ENCODE assay signal across 8 cellular contexts in genomic region chr3:47577583-47578118, GRCh38. TPM values are rescaled to one million over a fixed set of nuclear protein-coding genes. Genes with fewer than 3 reads are reported as not detected.
DNase-seq lines count a peak whose midpoint lies in the region; ATAC-seq, FAIRE-seq and TF ChIP-seq lines count a peak whose summit lies in the region.

No MANE protein-coding gene starts in this region.

- H3K4me1 Mint-ChIP-seq in T-helper 17 cell (peaks cover 6% of the 10 kb centered on the region), glutamatergic neuron (ENCODE audit: low read depth, unreplicated experiment) (peaks cover 11% of the 10 kb centered on the region)

- H3K9ac ChIP-seq in rectal smooth muscle tissue (ENCODE audit: low read length): no peak overlapping the region

- H3K27me3 Mint-ChIP-seq in T-helper 17 cell (peaks cover 22% of the 10 kb centered on the region), glutamatergic neuron (ENCODE audit: unreplicated experiment) (peaks cover 22% of the 10 kb centered on the region)

- FAIRE-seq in HTR-8/SVneo (lab: Jason Lieb, UNC): no peak

- H3K4me3 ChIP-seq in GM12864 (ENCODE audit: low read depth, low read length) (peak overlapping the region; percentile 62; the same call in 1 of the 2 replicates), rectal smooth muscle tissue (ENCODE audit: low read length) (peak overlapping the region; percentile 59)

- ATAC-seq in T-helper 17 cell: peak; percentile 40
- no peak for ATAC-seq in HG02852 (IDR thresholded peaks at IDR 0.05; ENCODE audit: unreplicated experiment)
- ATAC-seq in GM19035 (IDR thresholded peaks at IDR 0.05; ENCODE audit: unreplicated experiment): no peak

- H3K27ac Mint-ChIP-seq in T-helper 17 cell (no peak overlapping the region), glutamatergic neuron (ENCODE audit: unreplicated experiment) (no peak overlapping the region)

- peaks cover 2% of the 10 kb centered on the region for H3K4me1 ChIP-seq in rectal smooth muscle tissue (ENCODE audit: control insufficient read depth, insufficient read depth, low read length)

- H3K36me3 Mint-ChIP-seq in T-helper 17 cell (ENCODE audit: low read depth) (peaks cover 2% of the 10 kb centered on the region), glutamatergic neuron (ENCODE audit: unreplicated experiment) (peaks cover 9% of the 10 kb centered on the region)

- H3K4me3 Mint-ChIP-seq in T-helper 17 cell (peak overlapping the region; percentile 77), glutamatergic neuron (ENCODE audit: unreplicated experiment) (no peak overlapping the region)

- peaks cover 14% of the 10 kb centered on the region for H3K9me3 Mint-ChIP-seq in glutamatergic neuron (ENCODE audit: unreplicated experiment)

- DNase-seq in GM12864 (ENCODE audit: low read depth): no peak
- DNase-seq in T-helper 17 cell: no peak
- peak; percentile 28 for DNase-seq in glutamatergic neuron
- DNase-seq in HTR-8/SVneo (ENCODE audit: insufficient read length, low spot score): no peak
- no peak for DNase-seq in GM19240 (ENCODE audit: insufficient read length, low spot score)

- peaks cover 2% of the 10 kb centered on the region for H3K27me3 ChIP-seq in rectal smooth muscle tissue (ENCODE audit: control insufficient read depth, insufficient read depth, low read length)

- TF ChIP-seq CTCF in GM12864 (IDR thresholded peaks at IDR 0.05; ENCODE audit: low read depth, low read length, missing control alignments) (no peak), glutamatergic neuron (IDR thresholded peaks at IDR 0.05; ENCODE audit: partially characterized antibody, unreplicated experiment) (no peak)

- no peaks in the 10 kb centered on the region for H3K9me3 ChIP-seq in T-helper 17 cell (ENCODE audit: control insufficient read depth, low read length, poor library complexity, severe bottlenecking)

- no peak overlapping the region for H3K27ac ChIP-seq in rectal smooth muscle tissue (ENCODE audit: low read depth, low read length)

- no peaks in the 10 kb centered on the region for H3K36me3 ChIP-seq in rectal smooth muscle tissue (ENCODE audit: control insufficient read depth, insufficient read depth, low read length)

RNA-seq across cellular contexts. Expression of gene CSPG5, which starts 1.0 kb away (rescaled TPM):
- under 1 TPM; 0.21 to 0.35 TPM for total RNA-seq in T-helper 17 cell
- 0.76 TPM for total RNA-seq in glutamatergic neuron (ENCODE audit: unreplicated experiment)
